ENCODE assay signal across 8 cellular contexts in genomic region chr12:110280784-110281548, GRCh38. TPM values are rescaled to one million over a fixed set of nuclear protein-coding genes. Genes with fewer than 3 reads are reported as not detected.
DNase-seq lines count a peak whose midpoint lies in the region; ATAC-seq, FAIRE-seq and TF ChIP-seq lines count a peak whose summit lies in the region.

ATP2A2 (plus strand) TSS chr12:110281247; CDS start chr12:110281790, 543 bp downstream.

- peak within 1 kb of the TSS; percentile 88 for H4K91ac ChIP-seq in trophoblast cell (ENCODE audit: low read depth, low read length)

- peaks cover 45% of the 10 kb centered on the region for H3K4me1 ChIP-seq in cardiac muscle cell (ENCODE audit: low read depth)
- H3K4me1 ChIP-seq in trophoblast cell (ENCODE audit: control insufficient read depth in 1 of 2, insufficient read depth in 2 of 2, low read length in 2 of 2): no peaks in the 10 kb centered on the region
- H3K4me1 ChIP-seq in tibial artery: peaks cover 0 to 60% (median 10%) of the 10 kb centered on the region in 4 donors

- peak within 1 kb of the TSS; percentile 98 for H3K18ac ChIP-seq in trophoblast cell (ENCODE audit: low read length)

- H3K36me3 ChIP-seq in cardiac muscle cell: peaks cover 12% of the 10 kb centered on the region
- H3K36me3 ChIP-seq in trophoblast cell (ENCODE audit: control insufficient read depth in 1 of 2, insufficient read depth in 2 of 2, low read length in 2 of 2): peaks cover 0 to under 1% of the 10 kb centered on the region in 2 experiments
- H3K36me3 ChIP-seq in tibial artery: peaks cover 0 to 3% (median 0%) of the 10 kb centered on the region in 3 donors

- H3K9ac ChIP-seq in trophoblast cell (ENCODE audit: low read length): peak within 1 kb of the TSS; percentile 99

- H2AFZ ChIP-seq in trophoblast cell (ENCODE audit: insufficient read depth, low read length, poor library complexity): peak within 1 kb of the TSS; percentile 68

- ATAC-seq in HG02759 (IDR thresholded peaks at IDR 0.05; ENCODE audit: unreplicated experiment): peak; percentile 83

- peak within 1 kb of the TSS; percentile 69 for H2BK120ac ChIP-seq in trophoblast cell (ENCODE audit: insufficient read depth, low read length, poor library complexity)

- TF ChIP-seq CTCF in cardiac muscle cell (IDR thresholded peaks at IDR 0.05; ENCODE audit: low read depth, low read length) (no peak), tibial artery (IDR thresholded peaks at IDR 0.05) (no peak)

- peak within 1 kb of the TSS; percentile 94 for H4K8ac ChIP-seq in trophoblast cell (ENCODE audit: low read depth, low read length)

- DNase-seq in GM12891 (ENCODE audit: insufficient read length, low spot score): peak; percentile 88
- peak; percentile 77 for DNase-seq in NCI-H1417 treated with DMSO at 0.1 percent for 48 hours (lab: John Stamatoyannopoulos, UW)
- peak; percentile 88 for DNase-seq in SW480 (ENCODE audit: low spot score)
- DNase-seq in activated naive CD8-positive, alpha-beta T cell treated with anti-CD3 and anti-CD28 coated beads, Interleukin-2, amount 50 U/mL, for 16 hours (ENCODE audit: low read depth, low spot score): peak; percentile 74
- DNase-seq in cardiac muscle cell (ENCODE audit: low read depth in 1 of 2, low spot score in 1 of 2): peak; percentile 94 to 95
- peak; percentile 85 to 94 for DNase-seq in trophoblast cell
- peak; percentile 83 to 94 for DNase-seq in tibial artery

- peak within 1 kb of the TSS; percentile 85 for H3K4me2 ChIP-seq in trophoblast cell (ENCODE audit: low read length)

- H3K27ac ChIP-seq in cardiac muscle cell (peak within 1 kb of the TSS; percentile 99), trophoblast cell (ENCODE audit: low read depth, low read length) (peak within 1 kb of the TSS; percentile 90), tibial artery (peak within 1 kb of the TSS; percentile 97 to 100)

- H3K27me3 ChIP-seq in cardiac muscle cell: no peaks in the 10 kb centered on the region
- H3K27me3 ChIP-seq in trophoblast cell (ENCODE audit: insufficient read depth, low read length): no peaks in the 10 kb centered on the region
- no peaks in the 10 kb centered on the region for H3K27me3 ChIP-seq in tibial artery

- H3K23ac ChIP-seq in trophoblast cell (ENCODE audit: low read length): peak within 1 kb of the TSS; percentile 27

- FAIRE-seq in GM12891 (lab: Jason Lieb, UNC): peak; percentile 94

- H2AK5ac ChIP-seq in trophoblast cell (ENCODE audit: low read length): peak within 1 kb of the TSS; percentile 51

- intact Hi-C loops in tibial artery (cut with DNase I; ENCODE audit: low total_unique reads): loop anchor here (2.0 to 10.0 kb wide), 3 partner anchors 28 to 179 kb away; no protein-coding TSS in a partner anchor

- peak within 1 kb of the TSS; percentile 86 for H2BK5ac ChIP-seq in trophoblast cell (ENCODE audit: low read depth, low read length, poor library complexity)

- peak within 1 kb of the TSS; percentile 92 for H3K14ac ChIP-seq in trophoblast cell (ENCODE audit: low read length)

- no peaks in the 10 kb centered on the region for H3K9me3 ChIP-seq in cardiac muscle cell (ENCODE audit: low read depth)
- H3K9me3 ChIP-seq in trophoblast cell (ENCODE audit: insufficient read depth, low read depth, low read length): no peaks in the 10 kb centered on the region
- no peaks in the 10 kb centered on the region for H3K9me3 ChIP-seq in tibial artery

- peak; percentile 79 for TF ChIP-seq POLR2A in GM12891 (IDR thresholded peaks at IDR 0.05; ENCODE audit: low read depth, low read length)

- WGBS in trophoblast cell (ENCODE audit: extremely low coverage, insufficient coverage, insufficient read length): no CpG with 5 or more reads among the region's 108 CpGs

- peak within 1 kb of the TSS; percentile 91 for H3K4ac ChIP-seq in trophoblast cell (ENCODE audit: low read depth, low read length)

- peak within 1 kb of the TSS; percentile 16 for H2BK12ac ChIP-seq in trophoblast cell (ENCODE audit: low read length)

- peak within 1 kb of the TSS; percentile 73 for H4K12ac ChIP-seq in trophoblast cell (ENCODE audit: low read depth, low read length)

- H3K79me2 ChIP-seq in trophoblast cell (ENCODE audit: control insufficient read depth, insufficient read depth, low read length, poor library complexity): peaks cover 11% of the 10 kb centered on the region

- H3K4me3 ChIP-seq in cardiac muscle cell (peak within 1 kb of the TSS; percentile 80), trophoblast cell (ENCODE audit: low read depth, low read length) (peak within 1 kb of the TSS; percentile 99), tibial artery (peak within 1 kb of the TSS; percentile 88 to 94)

- H3K79me1 ChIP-seq in trophoblast cell (ENCODE audit: low read length): peaks cover 14% of the 10 kb centered on the region

TF ChIP-seq in GM12891, 5 proteins besides CTCF, POLR2A, EP300 and RAD21:
- TF ChIP-seq POU2F2 (IDR thresholded peaks at IDR 0.05; ENCODE audit: low read depth, low read length): peak; percentile 12; the same call in 1 of the 2 replicates
- no peak for TF ChIP-seq PAX5 (IDR thresholded peaks at IDR 0.05; ENCODE audit: insufficient read depth, low read length, severe bottlenecking)
- TF ChIP-seq SPI1 (IDR thresholded peaks at IDR 0.05; ENCODE audit: low read depth, low read length): 0 out of 2 replicates have a peak, but pooled peaks have one; percentile 6
- TF ChIP-seq POLR2AphosphoS5 (IDR thresholded peaks at IDR 0.05; ENCODE audit: low read depth, low read length): peak; percentile 91
- TF ChIP-seq TAF1 (IDR thresholded peaks at IDR 0.05; ENCODE audit: low read depth, low read length): peak; percentile 87; the same call in 1 of the 2 replicates
TF ChIP-seq in GM12891: peak in this region for 4.

RNA-seq across cellular contexts. Expression of gene ATP2A2, which starts in this region (rescaled TPM):
- polyA plus RNA-seq in GM12891 (2012; ENCODE audit: low read depth, missing spikeins): 60.1 TPM
- total RNA-seq in cardiac muscle cell: 297 and 328 TPM in 2 replicates
- 300 and 400 TPM in 2 replicates for polyA plus RNA-seq in cardiac muscle cell
- 110 and 113 TPM in 2 replicates for polyA plus RNA-seq in trophoblast cell (2013)

Comparison
In these comparisons a context has a peak if more than half of its experiments do, and no peak if none do; other contexts are left out.
1. Peak in every context shown above with its lines: DNase-seq, ATAC-seq, H3K4me3 ChIP-seq and H3K27ac ChIP-seq.